Comparison of ENCODE assay signal across 1 cellular context in genomic region chr1:36211841-36212240, GRCh38.
A peak's percentile ranks its signal among the peaks of the same experiment; 100 is the strongest.
TF ChIP-seq lines count a peak whose summit lies in the region.

No MANE protein-coding gene starts in this region.

TF ChIP-seq in HEK293, 187 proteins besides CTCF, POLR2A, EP300 and RAD21:
- TF ChIP-seq PRDM10 (tag by site-specific recombination; IDR thresholded peaks at IDR 0.05), result peak; percentile 45; the same call in 1 of the 2 replicates
- TF ChIP-seq, protein P1, sequence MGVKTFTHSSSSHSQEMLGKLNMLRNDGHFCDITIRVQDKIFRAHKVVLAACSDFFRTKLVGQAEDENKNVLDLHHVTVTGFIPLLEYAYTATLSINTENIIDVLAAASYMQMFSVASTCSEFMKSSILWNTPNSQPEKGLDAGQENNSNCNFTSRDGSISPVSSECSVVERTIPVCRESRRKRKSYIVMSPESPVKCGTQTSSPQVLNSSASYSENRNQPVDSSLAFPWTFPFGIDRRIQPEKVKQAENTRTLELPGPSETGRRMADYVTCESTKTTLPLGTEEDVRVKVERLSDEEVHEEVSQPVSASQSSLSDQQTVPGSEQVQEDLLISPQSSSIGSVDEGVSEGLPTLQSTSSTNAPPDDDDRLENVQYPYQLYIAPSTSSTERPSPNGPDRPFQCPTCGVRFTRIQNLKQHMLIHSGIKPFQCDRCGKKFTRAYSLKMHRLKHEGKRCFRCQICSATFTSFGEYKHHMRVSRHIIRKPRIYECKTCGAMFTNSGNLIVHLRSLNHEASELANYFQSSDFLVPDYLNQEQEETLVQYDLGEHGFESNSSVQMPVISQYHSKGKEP (tag by site-specific recombination; IDR thresholded peaks at IDR 0.05), result no peak
